In the genomic region with DNA sequence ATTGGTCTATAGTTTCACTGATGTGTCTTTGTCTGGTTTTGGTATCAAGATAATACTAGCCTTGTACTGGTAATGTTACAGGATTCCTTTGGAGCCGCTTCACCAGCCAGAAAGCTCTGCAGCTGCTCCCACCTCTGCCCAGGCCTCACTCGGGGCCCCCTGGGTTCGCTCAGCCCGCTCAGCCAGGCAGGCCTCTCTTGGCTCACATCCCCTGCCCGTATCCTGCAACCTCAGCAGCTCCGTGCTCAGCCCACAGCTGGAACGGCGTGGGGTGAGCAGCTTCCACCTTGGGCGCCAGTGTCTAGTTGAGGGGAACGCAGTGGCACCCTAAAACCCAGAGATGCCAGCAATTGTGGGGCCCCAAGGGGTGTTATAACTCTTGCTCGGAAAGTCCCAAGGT, we compare ENCODE assay signal across 24 cellular contexts.
"Had no signal": no experiment of that assay in that cellular context is flagged by ENCODE, and none has a peak within 500 bp of the region (broad histone marks: within the 10 kb centered on the region; RNA-seq: fewer than 3 reads in every experiment).

No MANE protein-coding gene starts in this region.

- H3K27me3 ChIP-seq: colonic mucosa, foreskin keratinocyte, gastroesophageal sphincter, heart left ventricle, hepatocyte, left lung had no signal

- H3K4me2 ChIP-seq: hepatocyte had no signal

- H3K27ac ChIP-seq: colonic mucosa, epithelial cell of prostate, foreskin keratinocyte, gastroesophageal sphincter, heart left ventricle, hepatocyte, left lung, lower lobe of right lung had no signal

- H3K9me3 ChIP-seq: colonic mucosa, lower lobe of right lung, mucosa of descending colon had no signal

- ATAC-seq: effector memory CD8-positive, alpha-beta T cell; esophagus mucosa; foreskin keratinocyte; gastroesophageal sphincter; heart left ventricle; left cardiac atrium; left lung; left ventricle myocardium superior; lower lobe of right lung; mucosa of descending colon had no signal

- H3K4me3 ChIP-seq: colonic mucosa, gastroesophageal sphincter, heart left ventricle, hepatocyte, left lung, lower lobe of right lung, mucosa of descending colon had no signal

- H3K4me1 ChIP-seq: colonic mucosa, foreskin keratinocyte, gastroesophageal sphincter, heart left ventricle, left lung, lower lobe of right lung had no signal

- H2AFZ ChIP-seq: hepatocyte had no signal

- DNase-seq: colonic mucosa; cortex of kidney; effector CD8-positive, alpha-beta T cell; effector memory CD8-positive, alpha-beta T cell; endodermal cell; erythroblast; foreskin keratinocyte; heart left ventricle; hypothalamus; immature natural killer cell; islet precursor cell; left cardiac atrium; left ventricle myocardium superior; lower lobe of right lung; mesenchymal stem cell; mucosa of descending colon; naive B cell had no signal

- FAIRE-seq: endometrium, frontal cortex had no signal

- H3K36me3 ChIP-seq: colonic mucosa, gastroesophageal sphincter, heart left ventricle, left lung, lower lobe of right lung had no signal
